ENCODE assay signal across 1 cellular context in the genomic region with DNA sequence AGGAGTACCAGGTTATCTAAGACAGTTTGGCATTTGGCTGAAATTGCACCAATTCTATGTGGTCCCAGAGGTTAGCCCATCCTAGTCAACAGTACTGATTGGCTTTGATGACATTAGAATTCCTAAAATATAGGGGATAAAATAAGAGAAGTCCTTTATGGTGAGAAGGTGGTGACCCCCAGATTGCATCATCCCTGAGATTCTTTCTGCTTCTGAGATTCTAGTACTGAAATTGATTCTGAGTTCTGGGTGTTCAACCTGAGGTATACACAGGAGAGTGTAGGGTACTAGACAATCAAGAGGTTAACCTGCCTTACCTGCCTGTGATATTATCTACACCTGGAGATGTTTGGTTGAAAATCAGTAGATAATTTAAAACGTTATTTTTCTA.
TF ChIP-seq lines count a peak whose summit lies in the region.

No MANE protein-coding gene starts in this region.

TF ChIP-seq in HCT116, 20 proteins besides CTCF, POLR2A, EP300 and RAD21 (continued from another document):
- TF ChIP-seq, protein P1, sequence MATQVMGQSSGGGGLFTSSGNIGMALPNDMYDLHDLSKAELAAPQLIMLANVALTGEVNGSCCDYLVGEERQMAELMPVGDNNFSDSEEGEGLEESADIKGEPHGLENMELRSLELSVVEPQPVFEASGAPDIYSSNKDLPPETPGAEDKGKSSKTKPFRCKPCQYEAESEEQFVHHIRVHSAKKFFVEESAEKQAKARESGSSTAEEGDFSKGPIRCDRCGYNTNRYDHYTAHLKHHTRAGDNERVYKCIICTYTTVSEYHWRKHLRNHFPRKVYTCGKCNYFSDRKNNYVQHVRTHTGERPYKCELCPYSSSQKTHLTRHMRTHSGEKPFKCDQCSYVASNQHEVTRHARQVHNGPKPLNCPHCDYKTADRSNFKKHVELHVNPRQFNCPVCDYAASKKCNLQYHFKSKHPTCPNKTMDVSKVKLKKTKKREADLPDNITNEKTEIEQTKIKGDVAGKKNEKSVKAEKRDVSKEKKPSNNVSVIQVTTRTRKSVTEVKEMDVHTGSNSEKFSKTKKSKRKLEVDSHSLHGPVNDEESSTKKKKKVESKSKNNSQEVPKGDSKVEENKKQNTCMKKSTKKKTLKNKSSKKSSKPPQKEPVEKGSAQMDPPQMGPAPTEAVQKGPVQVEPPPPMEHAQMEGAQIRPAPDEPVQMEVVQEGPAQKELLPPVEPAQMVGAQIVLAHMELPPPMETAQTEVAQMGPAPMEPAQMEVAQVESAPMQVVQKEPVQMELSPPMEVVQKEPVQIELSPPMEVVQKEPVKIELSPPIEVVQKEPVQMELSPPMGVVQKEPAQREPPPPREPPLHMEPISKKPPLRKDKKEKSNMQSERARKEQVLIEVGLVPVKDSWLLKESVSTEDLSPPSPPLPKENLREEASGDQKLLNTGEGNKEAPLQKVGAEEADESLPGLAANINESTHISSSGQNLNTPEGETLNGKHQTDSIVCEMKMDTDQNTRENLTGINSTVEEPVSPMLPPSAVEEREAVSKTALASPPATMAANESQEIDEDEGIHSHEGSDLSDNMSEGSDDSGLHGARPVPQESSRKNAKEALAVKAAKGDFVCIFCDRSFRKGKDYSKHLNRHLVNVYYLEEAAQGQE (IDR thresholded peaks at IDR 0.05; ENCODE audit: low read depth), result no peak
- TF ChIP-seq ZFX (IDR thresholded peaks at IDR 0.05), result no peak
- TF ChIP-seq TCF7L2 (IDR thresholded peaks at IDR 0.05; ENCODE audit: borderline replicate concordance, extremely low read depth, insufficient read depth, insufficient read length), result no peak
- no peak for TF ChIP-seq ZNF274 (IDR thresholded peaks at IDR 0.05; ENCODE audit: low read depth, low read length)
- no peak for TF ChIP-seq YY1 (IDR thresholded peaks at IDR 0.05; ENCODE audit: extremely low read depth, insufficient replicate concordance, low read depth, low read length)
- no peak for TF ChIP-seq FOSL1 (IDR thresholded peaks at IDR 0.05; ENCODE audit: low read depth)
- TF ChIP-seq, protein P2, sequence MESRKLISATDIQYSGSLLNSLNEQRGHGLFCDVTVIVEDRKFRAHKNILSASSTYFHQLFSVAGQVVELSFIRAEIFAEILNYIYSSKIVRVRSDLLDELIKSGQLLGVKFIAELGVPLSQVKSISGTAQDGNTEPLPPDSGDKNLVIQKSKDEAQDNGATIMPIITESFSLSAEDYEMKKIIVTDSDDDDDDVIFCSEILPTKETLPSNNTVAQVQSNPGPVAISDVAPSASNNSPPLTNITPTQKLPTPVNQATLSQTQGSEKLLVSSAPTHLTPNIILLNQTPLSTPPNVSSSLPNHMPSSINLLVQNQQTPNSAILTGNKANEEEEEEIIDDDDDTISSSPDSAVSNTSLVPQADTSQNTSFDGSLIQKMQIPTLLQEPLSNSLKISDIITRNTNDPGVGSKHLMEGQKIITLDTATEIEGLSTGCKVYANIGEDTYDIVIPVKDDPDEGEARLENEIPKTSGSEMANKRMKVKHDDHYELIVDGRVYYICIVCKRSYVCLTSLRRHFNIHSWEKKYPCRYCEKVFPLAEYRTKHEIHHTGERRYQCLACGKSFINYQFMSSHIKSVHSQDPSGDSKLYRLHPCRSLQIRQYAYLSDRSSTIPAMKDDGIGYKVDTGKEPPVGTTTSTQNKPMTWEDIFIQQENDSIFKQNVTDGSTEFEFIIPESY (IDR thresholded peaks at IDR 0.05; ENCODE audit: extremely low read depth, insufficient replicate concordance, low read length), result no peak
- TF ChIP-seq, protein P3, sequence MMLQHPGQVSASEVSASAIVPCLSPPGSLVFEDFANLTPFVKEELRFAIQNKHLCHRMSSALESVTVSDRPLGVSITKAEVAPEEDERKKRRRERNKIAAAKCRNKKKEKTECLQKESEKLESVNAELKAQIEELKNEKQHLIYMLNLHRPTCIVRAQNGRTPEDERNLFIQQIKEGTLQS (IDR thresholded peaks at IDR 0.05), result no peak
- TF ChIP-seq EGR1 (IDR thresholded peaks at IDR 0.05; ENCODE audit: low read depth), result no peak
- TF ChIP-seq POLR2AphosphoS5 (IDR thresholded peaks at IDR 0.05; ENCODE audit: low read depth, low read length), result no peak
